Comparison of ENCODE assay signal across 19 cellular contexts in the genomic region with DNA sequence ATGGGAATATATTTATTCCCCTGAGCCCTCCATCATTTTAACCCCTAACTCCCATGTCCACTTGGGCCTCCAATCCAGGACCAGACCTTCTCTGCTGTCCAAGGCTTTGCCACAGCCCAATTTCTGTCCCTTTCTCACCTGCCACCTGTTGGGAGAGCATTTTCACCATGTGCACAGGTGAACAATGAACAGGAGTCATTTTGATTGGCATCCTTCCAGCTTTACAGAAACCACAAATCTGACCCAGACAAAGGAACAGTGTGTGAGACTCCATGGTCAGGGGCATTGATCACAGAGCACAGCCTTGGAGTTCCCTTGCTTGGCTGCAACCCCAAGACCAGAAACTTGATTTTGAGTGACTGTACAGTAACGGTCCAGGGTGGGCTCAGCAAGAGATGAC.
DNase-seq lines count a peak whose midpoint lies in the region; ATAC-seq and TF ChIP-seq lines count a peak whose summit lies in the region.
"Had no signal": no experiment of that assay in that cellular context is flagged by ENCODE, and none has a peak within 500 bp of the region (broad histone marks: within the 10 kb centered on the region; RNA-seq: fewer than 3 reads in every experiment).

No MANE protein-coding gene starts in this region.

- ATAC-seq in body of pancreas (peak; percentile 78), GM19395 (IDR thresholded peaks at IDR 0.05; ENCODE audit: unreplicated experiment) (no peak)
- ATAC-seq: activated naive CD8-positive, alpha-beta T cell treated with anti-CD3 and anti-CD28 coated beads, Interleukin-2, amount 50 U/mL, for 24 hours; CD8-positive, alpha-beta T cell; Panc1; right cardiac atrium had no signal

- 54 to 77% methylated on average over 1 of the region's 1 CpG for WGBS in body of pancreas, 2 donors

- H3K27ac ChIP-seq in body of pancreas: no peak overlapping the region
- H3K27ac ChIP-seq: VCaP had no signal

- no peaks in the 10 kb centered on the region for H3K4me1 ChIP-seq in body of pancreas

- H3K4me3 ChIP-seq in body of pancreas: no peak overlapping the region

- no peaks in the 10 kb centered on the region for H3K9me3 ChIP-seq in body of pancreas

- no peaks in the 10 kb centered on the region for H3K27me3 ChIP-seq in body of pancreas

- TF ChIP-seq POLR2A in body of pancreas (IDR thresholded peaks at IDR 0.05): no peak

- DNase-seq in COR-L47 (lab: John Stamatoyannopoulos, UW): peak; percentile 65
- DNase-seq in LoVo (ENCODE audit: low spot score): peak; percentile 46
- peak; percentile 59 for DNase-seq in NCI-H2171 treated with DMSO at 0.1 percent for 48 hours (lab: John Stamatoyannopoulos, UW)
- peak in 2 of 4 donors; percentile 15 to 19 for DNase-seq in body of pancreas
- no peak for DNase-seq in amygdala (lab: John Stamatoyannopoulos, UW)
- DNase-seq in NCI-H1694 treated with DMSO at 0.1 percent for 48 hours (lab: John Stamatoyannopoulos, UW): no peak
- DNase-seq in iPS-NIHi7 (ENCODE audit: extremely low spot score): no peak
- DNase-seq: ACHN; activated naive CD8-positive, alpha-beta T cell treated with anti-CD3 and anti-CD28 coated beads, Interleukin-2, amount 50 U/mL, for 24 hours; CD8-positive, alpha-beta T cell; effector memory CD4-positive, alpha-beta T cell; islet precursor cell; NCI-H524 treated with DMSO at 0.1 percent for 48 hours; right cardiac atrium; stimulated activated CD4-positive, alpha-beta T cell treated with anti-CD3 and anti-CD28 coated beads, Interleukin-1b, Interleukin-23, amount 100 ng/mL, for 48 hours; substantia nigra had no signal

- intact Hi-C loops in body of pancreas (cut with DNase I): no loop called here

- TF ChIP-seq CTCF in body of pancreas (IDR thresholded peaks at IDR 0.05): no peak

- H3K36me3 ChIP-seq in body of pancreas (replicated peaks in 1 of 2; ENCODE audit: insufficient read depth in 1 of 2, low read depth in 2 of 2): no peaks in the 10 kb centered on the region

Comparison
In these comparisons a context has a peak if more than half of its experiments do, and no peak if none do; other contexts are left out.
1. DNase-seq: peak in COR-L47 (single experiment), LoVo (single experiment) and NCI-H2171 treated with DMSO at 0.1 percent for 48 hours (single experiment); none in amygdala (0 of 56), NCI-H1694 treated with DMSO at 0.1 percent for 48 hours (single experiment) and iPS-NIHi7 (single experiment).